8 cellular contexts compared by ENCODE assay signal in genomic region chr2:218896501-218897393, GRCh38. TPM values are rescaled to one million over a fixed set of nuclear protein-coding genes. Genes with fewer than 3 reads are reported as not detected.
DNase-seq lines count a peak whose midpoint lies in the region; ATAC-seq, FAIRE-seq and TF ChIP-seq lines count a peak whose summit lies in the region.

No MANE protein-coding gene starts in this region.

- H3K9me3 Mint-ChIP-seq in T-cell, result no peaks in the 10 kb centered on the region
- H3K9me3 Mint-ChIP-seq in naive thymus-derived CD8-positive, alpha-beta T cell, result no peaks in the 10 kb centered on the region

- peak overlapping the region; percentile 84 to 91 for H3K27ac Mint-ChIP-seq in T-cell
- peak overlapping the region; percentile 77 to 96 (median 92) for H3K27ac Mint-ChIP-seq in naive thymus-derived CD8-positive, alpha-beta T cell

- peaks cover 53 to 56% (median 54%) of the 10 kb centered on the region in 3 donors for H3K4me1 Mint-ChIP-seq in T-cell
- H3K4me1 Mint-ChIP-seq in naive thymus-derived CD8-positive, alpha-beta T cell, result peaks cover 32 to 58% (median 56%) of the 10 kb centered on the region in 4 donors

- H3K27me3 ChIP-seq in ascending aorta (peaks cover 19% of the 10 kb centered on the region), thoracic aorta (replicated peaks; ENCODE audit: insufficient read depth) (peaks cover 28% of the 10 kb centered on the region)

- H3K4me3 ChIP-seq in ascending aorta (peak overlapping the region; percentile 2 to 17), thoracic aorta (peak overlapping the region; percentile 27)

- H3K4me3 Mint-ChIP-seq in T-cell, result peak overlapping the region; percentile 34 to 86 (median 69)
- H3K4me3 Mint-ChIP-seq in naive thymus-derived CD8-positive, alpha-beta T cell, result peak overlapping the region; percentile 58 to 92 (median 80)

- peak; percentile 46 for DNase-seq in ELR (ENCODE audit: low read depth)
- DNase-seq in HTR-8/SVneo (ENCODE audit: insufficient read length, low spot score), result peak; percentile 50
- peak in 33 of 34 experiments; percentile 60 to 88 (median 83) for DNase-seq in T-cell
- DNase-seq in ascending aorta (ENCODE audit: low spot score in 2 of 2), result no peak
- peak; percentile 65 to 93 (median 84) for DNase-seq in naive thymus-derived CD8-positive, alpha-beta T cell
- no peak for DNase-seq in thoracic aorta (ENCODE audit: low spot score)
- DNase-seq in iPS-NIHi7 (ENCODE audit: extremely low spot score), result no peak

- H3K4me1 ChIP-seq in ascending aorta (peaks cover 14 to 19% of the 10 kb centered on the region in 2 donors), thoracic aorta (ENCODE audit: control insufficient read depth in 1 of 2, low read depth in 2 of 2) (peaks cover 15 to 37% of the 10 kb centered on the region in 2 donors)

- H3K9me3 ChIP-seq in ascending aorta, result no peaks in the 10 kb centered on the region
- H3K9me3 ChIP-seq in thoracic aorta, result no peaks in the 10 kb centered on the region

- POLR2A ChIA-PET in T-cell (lab: Charles Lee), result interaction anchor here (0.6 to 2.5 kb wide), 10 partner anchors 10 to 352 kb away, joined by 3 to 13 read pairs (median 6); no protein-coding TSS in a partner anchor
- POLR2A ChIA-PET in naive thymus-derived CD8-positive, alpha-beta T cell (lab: Charles Lee), result interaction anchor here (1.1 to 9.5 kb wide), 5 partner anchors 10 to 281 kb away, joined by 4 to 331 read pairs (median 5); partner anchors contain the start of gene WNT10A

- peaks cover 11 to 16% of the 10 kb centered on the region in 2 donors for H3K27me3 Mint-ChIP-seq in T-cell
- H3K27me3 Mint-ChIP-seq in naive thymus-derived CD8-positive, alpha-beta T cell, result peaks cover 10 to 20% (median 17%) of the 10 kb centered on the region in 5 donors

- intact Hi-C loops in ascending aorta (cut with DNase I), result no loop called here

- CTCF ChIA-PET in T-cell (lab: Charles Lee), result interaction anchor here (0.6 to 7.3 kb wide), 20 partner anchors 7 to 1107 kb away, joined by 3 to 239 read pairs (median 4); partner anchors contain the start of genes WNT10A (in 2 of the 2), BCS1L (in 1 of the 2) and ZNF142 (in 1 of the 2)

- ATAC-seq in GM21381 (IDR thresholded peaks at IDR 0.05; ENCODE audit: unreplicated experiment) (peak; percentile 52), T-cell (replicated peaks in 1 of 4) (peak; percentile 33 to 64 (median 40)), thoracic aorta (ENCODE audit: insufficient number of reproducible peaks, low FRiP score, low read depth) (no peak)
- peak; percentile 59 to 68 for ATAC-seq in naive thymus-derived CD8-positive, alpha-beta T cell

- no peaks in the 10 kb centered on the region for H3K36me3 ChIP-seq in ascending aorta
- no peaks in the 10 kb centered on the region for H3K36me3 ChIP-seq in thoracic aorta

- no peak overlapping the region for H3K27ac ChIP-seq in ascending aorta
- no peak overlapping the region for H3K27ac ChIP-seq in thoracic aorta

- FAIRE-seq in HTR-8/SVneo (lab: Jason Lieb, UNC), result no peak

- no peaks in the 10 kb centered on the region for H3K36me3 Mint-ChIP-seq in T-cell
- no peaks in the 10 kb centered on the region for H3K36me3 Mint-ChIP-seq in naive thymus-derived CD8-positive, alpha-beta T cell

- TF ChIP-seq CTCF in ascending aorta (IDR thresholded peaks at IDR 0.05) (no peak), thoracic aorta (IDR thresholded peaks at IDR 0.05) (peak; percentile 8)

RNA-seq across cellular contexts. Expression of gene WNT10A, which starts 16.1 kb away (rescaled TPM):
- total RNA-seq in T-cell, result 10 to 100 TPM in 1 of 5 donors, 1 to 10 TPM in 4; 3.1 to 10.7 (median 6.1) TPM
- total RNA-seq in ascending aorta, result not detected
- 1 to 10 TPM; 1.7 to 1.8 TPM for total RNA-seq in naive thymus-derived CD8-positive, alpha-beta T cell
- 1 to 10 TPM in 2 of 3 donors, under 1 TPM in 1; 0.53 to 1.2 (median 1.1) TPM for polyA plus RNA-seq in naive thymus-derived CD8-positive, alpha-beta T cell
- total RNA-seq in thoracic aorta, result 1 to 10 TPM in 1 of 2 donors, not detected in 1; 1.6 TPM

RNA-seq across cellular contexts. Expression of gene WNT6, which starts 37.1 kb away (rescaled TPM):
- total RNA-seq in T-cell (under 1 TPM in 2 of 5 donors, not detected in 3; 0.13 to 0.20 TPM), ascending aorta (1.2 TPM), thoracic aorta (1 to 10 TPM in 1 of 2 donors, under 1 TPM in 1; 0.27 to 2.5 TPM)
- total RNA-seq in naive thymus-derived CD8-positive, alpha-beta T cell, result not detected
- polyA plus RNA-seq in naive thymus-derived CD8-positive, alpha-beta T cell, result under 1 TPM in 1 of 3 donors, not detected in 2; 0.08 TPM

Comparison
In these comparisons a context has a peak if more than half of its experiments do, and no peak if none do; other contexts are left out.
1. DNase-seq: peak in ELR (single experiment), HTR-8/SVneo (single experiment), T-cell (33 of 34) and naive thymus-derived CD8-positive, alpha-beta T cell (10 of 10); none in ascending aorta (0 of 2), thoracic aorta (single experiment) and iPS-NIHi7 (single experiment).